ENCODE assay signal across 30 cellular contexts in genomic region chr3:38086496-38086895, GRCh38. TPM values are rescaled to one million over a fixed set of nuclear protein-coding genes. Genes with fewer than 3 reads are reported as not detected.
"Had no signal": no experiment of that assay in that cellular context is flagged by ENCODE, and none has a peak within 500 bp of the region (broad histone marks: within the 10 kb centered on the region; RNA-seq: fewer than 3 reads in every experiment).

No MANE protein-coding gene starts in this region.

- ATAC-seq: activated CD8-positive, alpha-beta T cell treated with anti-CD3 and anti-CD28 coated beads for 36 hours; activated naive CD8-positive, alpha-beta T cell treated with anti-CD3 and anti-CD28 coated beads, Interleukin-2, amount 50 U/mL, for 24 hours; body of pancreas; effector memory CD8-positive, alpha-beta T cell had no signal

- DNase-seq: activated B cell treated with CpG ODN at 0.5 μM for 24 hours; activated CD4-positive, alpha-beta T cell treated with anti-CD3 and anti-CD28 coated beads for 48 hours; activated CD4-positive, alpha-beta T cell treated with anti-CD3 and anti-CD28 coated beads, Interleukin-2, amount 50 U/mL, for 1 hour; activated CD4-positive, alpha-beta T cell treated with anti-CD3 and anti-CD28 coated beads, Interleukin-2, amount 50 U/mL, for 48 hours; activated CD8-positive, alpha-beta memory T cell treated with anti-CD3 and anti-CD28 coated beads for 24 hours; activated CD8-positive, alpha-beta T cell treated with anti-CD3 and anti-CD28 coated beads for 36 hours; activated effector memory CD4-positive, alpha-beta T cell treated with Interleukin-2 at 50 U/mL for 16 hours; activated gamma-delta T cell treated with Interleukin-2 at 50 U/mL for 16 hours; activated naive CD4-positive, alpha-beta T cell treated with Interleukin-2 at 50 U/mL for 16 hours; activated naive CD8-positive, alpha-beta T cell treated with anti-CD3 and anti-CD28 coated beads for 36 hours; activated naive CD8-positive, alpha-beta T cell treated with anti-CD3 and anti-CD28 coated beads, Interleukin-2, amount 50 U/mL, for 24 hours; activated T-cell treated with anti-CD3 and anti-CD28 coated beads, Interleukin-2, amount 50 U/mL, for 4 hours; adrenal gland; amygdala; aorta; body of pancreas; caudate nucleus; cortex of kidney; dermis blood vessel endothelial cell; effector CD4-positive, alpha-beta T cell; effector memory CD8-positive, alpha-beta T cell; erythroblast; foreskin melanocyte; SW 1271; T1000; WERI-Rb-1 had no signal

- H3K36me3 ChIP-seq: adrenal gland, esophagus muscularis mucosa, gastroesophageal sphincter, WERI-Rb-1 had no signal

- H3K9me3 ChIP-seq: adrenal gland, body of pancreas had no signal

- H3K27me3 ChIP-seq: adrenal gland, body of pancreas, esophagus muscularis mucosa, gastroesophageal sphincter had no signal

- H3K27ac ChIP-seq: adrenal gland, body of pancreas, esophagus muscularis mucosa, gastroesophageal sphincter, WERI-Rb-1 had no signal

- H3K4me1 ChIP-seq: adrenal gland, body of pancreas, esophagus muscularis mucosa, gastroesophageal sphincter had no signal

- FAIRE-seq: colon had no signal

- H3K4me3 ChIP-seq: adrenal gland, body of pancreas, esophagus muscularis mucosa, gastroesophageal sphincter had no signal

RNA-seq across cellular contexts. Expression of gene DLEC1, which starts 47.5 kb away (rescaled TPM):
- total RNA-seq: glomerular endothelial cell had no signal
